9 cellular contexts compared by ENCODE assay signal in the genomic region with DNA sequence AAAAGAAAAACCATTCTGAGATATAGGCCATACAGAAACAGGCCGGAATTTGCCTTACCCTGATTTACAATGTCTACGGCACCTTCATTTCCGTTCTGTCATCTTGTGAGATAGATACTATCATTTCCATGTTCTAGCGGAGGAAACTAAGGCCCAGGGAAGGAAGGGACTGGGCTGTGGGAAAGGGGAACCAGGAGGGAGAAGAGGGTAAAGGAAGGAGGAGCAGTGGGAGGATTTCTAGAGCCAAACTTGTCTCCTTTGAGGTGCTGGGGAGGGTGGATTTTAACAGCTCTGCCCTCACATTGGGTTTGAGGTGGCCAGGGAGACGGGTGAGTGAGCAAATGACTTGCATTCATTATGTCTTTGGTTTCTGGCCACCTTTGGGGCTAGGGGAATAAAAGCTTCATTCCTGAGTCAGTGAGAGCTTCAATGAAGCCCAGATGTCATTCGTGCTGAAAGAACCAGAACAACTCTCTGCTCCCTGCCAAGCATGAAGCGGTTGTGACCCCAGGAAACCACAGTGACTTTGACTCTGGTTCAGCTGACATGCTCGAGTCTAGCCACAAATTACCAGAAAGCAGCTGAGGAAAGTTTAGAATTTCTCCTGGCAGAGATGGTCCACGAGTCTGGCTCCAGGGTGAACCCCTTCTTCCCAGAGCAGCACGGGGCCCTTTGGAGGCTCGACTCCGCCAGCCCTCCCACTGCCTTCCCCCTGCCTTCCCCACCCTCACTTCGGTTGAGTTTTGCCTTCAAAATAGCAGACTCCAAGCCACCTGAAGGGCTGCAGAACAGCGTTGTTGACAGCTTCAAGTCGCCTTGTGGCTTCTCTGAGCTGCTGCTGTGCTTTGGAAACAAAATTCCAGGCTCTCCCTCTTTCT. TPM values are rescaled to one million over a fixed set of nuclear protein-coding genes. Genes with fewer than 3 reads are reported as not detected.
A peak's percentile ranks its signal among the peaks of the same experiment; 100 is the strongest.
DNase-seq lines count a peak whose midpoint lies in the region; ATAC-seq and TF ChIP-seq lines count a peak whose summit lies in the region.
"Had no signal": no experiment of that assay in that cellular context is flagged by ENCODE, and none has a peak within 500 bp of the region (broad histone marks: within the 10 kb centered on the region; RNA-seq: fewer than 3 reads in every experiment).

No MANE protein-coding gene starts in this region.

- H3K4me1 ChIP-seq in ovary (ENCODE audit: insufficient read depth) = peaks cover 4% of the 10 kb centered on the region
- H3K4me1 ChIP-seq in right cardiac atrium (ENCODE audit: control insufficient read depth, insufficient read depth, low read length) = no peaks in the 10 kb centered on the region

- TF ChIP-seq POLR2A in ovary (IDR thresholded peaks at IDR 0.05) = no peak

- H3K27me3 ChIP-seq in ovary = no peaks in the 10 kb centered on the region
- no peaks in the 10 kb centered on the region for H3K27me3 ChIP-seq in right cardiac atrium (ENCODE audit: control insufficient read depth, insufficient read depth)
- H3K27me3 ChIP-seq: SJSA1 had no signal

- intact Hi-C loops in ovary (cut with DNase I) (no loop called here), right cardiac atrium (cut with DNase I) (no loop called here)

- H3K36me3 ChIP-seq in ovary = no peaks in the 10 kb centered on the region

- no peak for TF ChIP-seq EP300 in ovary (IDR thresholded peaks at IDR 0.05)

- H3K9me3 ChIP-seq in ovary (no peaks in the 10 kb centered on the region), right cardiac atrium (ENCODE audit: control insufficient read depth, low read length) (no peaks in the 10 kb centered on the region)
- H3K9me3 ChIP-seq: SJSA1 had no signal

- H3K27ac ChIP-seq in ovary (no peak overlapping the region), right cardiac atrium (ENCODE audit: low read length) (no peak overlapping the region)
- H3K27ac ChIP-seq: SJSA1 had no signal

- H3K4me3 ChIP-seq in astrocyte of the spinal cord (ENCODE audit: low read depth, low read length) (no peak overlapping the region), ovary (peak overlapping the region; percentile 16), right cardiac atrium (ENCODE audit: low read length) (no peak overlapping the region)
- H3K4me3 ChIP-seq: SJSA1 had no signal

- WGBS in ovary, 3 donors = 44 to 48% (median 47%) methylated on average over 15 of the region's 15 CpGs
- 57% methylated on average over 15 of the region's 15 CpGs for WGBS in right cardiac atrium

- ATAC-seq in GM18907 (IDR thresholded peaks at IDR 0.05; ENCODE audit: unreplicated experiment) = peak; percentile 77
- ATAC-seq in HG03460 (IDR thresholded peaks at IDR 0.05; ENCODE audit: unreplicated experiment) = peak; percentile 88
- ATAC-seq in GM19035 (IDR thresholded peaks at IDR 0.05; ENCODE audit: unreplicated experiment) = no peak
- no peak for ATAC-seq in right cardiac atrium

- TF ChIP-seq CTCF in astrocyte of the spinal cord (IDR thresholded peaks at IDR 0.05; ENCODE audit: low read depth, low read length) = no peak
- no peak for TF ChIP-seq CTCF in ovary (IDR thresholded peaks at IDR 0.05)

- in situ Hi-C loops in astrocyte of the spinal cord (cut with HindIII; ENCODE audit: low sequenced_read_pairs) = no loop called here

- peak; percentile 95 for DNase-seq in astrocyte of the spinal cord (ENCODE audit: low read depth, low spot score)
- DNase-seq in ovary = no peak
- DNase-seq in NCI-H2081 treated with DMSO at 0.1 percent for 48 hours (lab: John Stamatoyannopoulos, UW) = no peak
- no peak for DNase-seq in NCI-H1930 (lab: John Stamatoyannopoulos, UW)
- no peak for DNase-seq in right cardiac atrium

RNA-seq across cellular contexts. Expression of gene ACTG2, which starts 3.8 kb away (rescaled TPM):
- 100 to 1,000 TPM in 1 of 7 donors, 10 to 100 TPM in 4, 1 to 10 TPM in 2; 3.8 to 558 (median 42.6) TPM for total RNA-seq in ovary
- polyA plus RNA-seq in ovary = 100 to 1,000 TPM in 1 of 2 donors, 10 to 100 TPM in 1; 66.5 to 478 TPM
- total RNA-seq in right cardiac atrium = 10 to 100 TPM in 1 of 4 donors, 1 to 10 TPM in 3; 1.4 to 26.4 (median 5.2) TPM
- 33.6 TPM for polyA plus RNA-seq in right cardiac atrium

RNA-seq across cellular contexts. Expression of gene DGUOK, which starts 30.1 kb away (rescaled TPM):
- total RNA-seq in ovary (10 to 100 TPM; 45.8 to 66.2 (median 52.4) TPM), right cardiac atrium (10 to 100 TPM; 20.2 to 29.0 (median 26.7) TPM)
- polyA plus RNA-seq in ovary (10 to 100 TPM; 70.7 to 84.1 TPM), right cardiac atrium (47.4 TPM)

Comparison
In these comparisons a context has a peak if more than half of its experiments do, and no peak if none do; other contexts are left out.
1. ATAC-seq: peak in GM18907 (single experiment) and HG03460 (single experiment); none in GM19035 (single experiment) and right cardiac atrium (0 of 2).